Comparison of ENCODE assay signal across 9 cellular contexts in genomic region chr2:147182260-147182659, GRCh38.
DNase-seq lines count a peak whose midpoint lies in the region; TF ChIP-seq lines count a peak whose summit lies in the region.
"Had no signal": no experiment of that assay in that cellular context is flagged by ENCODE, and none has a peak within 500 bp of the region (broad histone marks: within the 10 kb centered on the region; RNA-seq: fewer than 3 reads in every experiment).

No MANE protein-coding gene starts in this region.

- TF ChIP-seq POLR2A in Peyer's patch (IDR thresholded peaks at IDR 0.05), result no peak

- H3K36me3 ChIP-seq in Peyer's patch, result no peaks in the 10 kb centered on the region

- H3K27ac ChIP-seq in Peyer's patch, result no peak overlapping the region

- no peaks in the 10 kb centered on the region for H3K27me3 ChIP-seq in Peyer's patch

- H3K9me3 ChIP-seq in Peyer's patch, result no peaks in the 10 kb centered on the region

- H3K4me1 ChIP-seq in Peyer's patch, result no peaks in the 10 kb centered on the region

- peak; percentile 73 for DNase-seq in GM12864 (ENCODE audit: low read depth)
- DNase-seq in H4 (ENCODE audit: low spot score), result peak; percentile 28
- DNase-seq in Peyer's patch, result peak in 2 of 3 donors; percentile 42 to 55
- DNase-seq in epithelial cell of esophagus (ENCODE audit: low read depth), result peak; percentile 88
- no peak for DNase-seq in ecto neural progenitor cell (ENCODE audit: low spot score)
- no peak for DNase-seq in activated gamma-delta T cell treated with Interleukin-2 at 50 U/mL for 16 hours
- no peak for DNase-seq in NCI-H82 (lab: John Stamatoyannopoulos, UW)
- DNase-seq in SHP77 treated with DMSO at 0.1 percent for 48 hours (lab: John Stamatoyannopoulos, UW), result no peak
- DNase-seq: naive B cell had no signal

- H3K4me3 ChIP-seq in GM12864 (ENCODE audit: low read depth, low read length), result no peak overlapping the region
- H3K4me3 ChIP-seq in Peyer's patch, result no peak overlapping the region
- no peak overlapping the region for H3K4me3 ChIP-seq in epithelial cell of esophagus (ENCODE audit: low read length)

- TF ChIP-seq CTCF in GM12864 (IDR thresholded peaks at IDR 0.05; ENCODE audit: low read depth, low read length, missing control alignments) (no peak), Peyer's patch (IDR thresholded peaks at IDR 0.05) (no peak), epithelial cell of esophagus (IDR thresholded peaks at IDR 0.05; ENCODE audit: insufficient read depth, low read depth, low read length, missing control alignments) (no peak)

Comparison
In these comparisons a context has a peak if more than half of its experiments do, and no peak if none do; other contexts are left out.
1. DNase-seq: peak in GM12864 (single experiment), H4 (single experiment), Peyer's patch (2 of 3) and epithelial cell of esophagus (single experiment); none in ecto neural progenitor cell (single experiment), activated gamma-delta T cell treated with Interleukin-2 at 50 U/mL for 16 hours (single experiment), NCI-H82 (single experiment) and SHP77 treated with DMSO at 0.1 percent for 48 hours (single experiment).